8 cellular contexts compared by ENCODE assay signal in genomic region chr6:87714093-87714809, GRCh38. TPM values are rescaled to one million over a fixed set of nuclear protein-coding genes. Genes with fewer than 3 reads are reported as not detected.
DNase-seq lines count a peak whose midpoint lies in the region; ATAC-seq and TF ChIP-seq lines count a peak whose summit lies in the region.

No MANE protein-coding gene starts in this region.

- DNase-seq in T-helper 17 cell = no peak
- no peak for DNase-seq in left colon
- no peak for DNase-seq in GM03348 (ENCODE audit: low spot score)
- DNase-seq in DMS153 (lab: John Stamatoyannopoulos, UW) = no peak
- no peak for DNase-seq in ureter (ENCODE audit: low spot score)
- DNase-seq in activated gamma-delta T cell treated with Interleukin-2 at 50 U/mL for 16 hours = no peak

- H3K4me3 Mint-ChIP-seq in T-helper 17 cell = no peak overlapping the region

- ATAC-seq in GM18505 (IDR thresholded peaks at IDR 0.05; ENCODE audit: unreplicated experiment) = peak; percentile 54
- ATAC-seq in HG02610 (IDR thresholded peaks at IDR 0.05; ENCODE audit: unreplicated experiment) = peak; percentile 69
- ATAC-seq in T-helper 17 cell = peak; percentile 33
- peak; percentile 85 for ATAC-seq in left colon

- H3K4me1 Mint-ChIP-seq in T-helper 17 cell = peaks cover 13% of the 10 kb centered on the region

- no peak for TF ChIP-seq POLR2A in GM18505 (IDR thresholded peaks at IDR 0.05; ENCODE audit: borderline replicate concordance, extremely low read depth, insufficient read depth, insufficient read length)

- intact Hi-C loops in left colon (cut with DNase I, micrococcal nuclease) = no loop called here

- no peaks in the 10 kb centered on the region for H3K27me3 Mint-ChIP-seq in T-helper 17 cell

- peak overlapping the region; percentile 4 for H3K27ac Mint-ChIP-seq in T-helper 17 cell

- H3K9me3 ChIP-seq in T-helper 17 cell (ENCODE audit: control insufficient read depth, low read length, poor library complexity, severe bottlenecking) = no peaks in the 10 kb centered on the region

- H3K36me3 Mint-ChIP-seq in T-helper 17 cell (ENCODE audit: low read depth) = peaks cover 3% of the 10 kb centered on the region

RNA-seq across cellular contexts. Expression of gene AKIRIN2, which starts 12.2 kb away (rescaled TPM):
- total RNA-seq in T-helper 17 cell (100 to 1,000 TPM; 114 to 128 TPM), left colon (10 to 100 TPM; 30.4 to 40.9 TPM), ureter (38.5 TPM)

Comparison
In these comparisons a context has a peak if more than half of its experiments do, and no peak if none do; other contexts are left out.
1. ATAC-seq: peak in every context shown above with its lines; median percentile 85 in left colon; 69 in HG02610; 54 in GM18505; 33 in T-helper 17 cell.